10 cellular contexts compared by ENCODE assay signal in the genomic region with DNA sequence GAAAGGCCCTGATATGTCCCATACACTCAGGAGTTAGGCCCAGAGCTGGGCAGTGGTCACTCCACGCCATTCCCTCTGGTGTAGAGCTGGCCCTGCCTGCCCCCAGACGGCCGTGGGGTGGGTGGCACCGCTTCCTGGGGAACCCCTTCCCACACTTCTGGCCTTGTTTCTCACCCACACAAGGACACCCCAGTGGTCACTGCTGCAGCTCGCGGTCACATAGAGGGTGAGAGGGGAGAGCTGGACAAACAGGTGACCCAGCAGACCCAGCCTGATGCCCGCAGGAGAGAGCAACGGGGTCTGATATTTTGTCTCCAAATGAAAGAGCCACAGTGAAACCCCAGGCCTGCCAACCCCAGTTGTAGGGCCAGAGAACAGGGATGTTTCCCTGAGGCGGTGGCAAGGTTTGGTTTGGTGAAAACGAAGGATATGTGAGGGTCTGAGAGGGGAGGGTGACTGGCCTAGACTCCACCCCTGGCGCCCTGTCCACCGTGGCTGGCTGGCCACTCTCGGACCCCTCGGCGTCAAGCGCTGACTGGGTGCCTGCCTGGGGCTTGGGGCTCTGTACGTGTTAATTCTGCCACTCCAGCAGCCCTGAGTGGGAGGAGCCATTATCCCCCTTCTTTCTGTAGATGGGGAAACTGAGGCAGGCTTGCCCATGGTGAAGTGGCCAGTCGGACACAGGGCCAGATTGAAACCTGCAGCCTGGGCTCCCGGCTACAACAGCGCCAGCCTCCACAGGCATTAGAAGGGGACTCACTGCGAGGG.
DNase-seq lines count a peak whose midpoint lies in the region; ATAC-seq and TF ChIP-seq lines count a peak whose summit lies in the region.
"Had no signal": no experiment of that assay in that cellular context is flagged by ENCODE, and none has a peak within 500 bp of the region (broad histone marks: within the 10 kb centered on the region; RNA-seq: fewer than 3 reads in every experiment).

No MANE protein-coding gene starts in this region.

- H3K79me2 ChIP-seq in fibroblast of lung (ENCODE audit: control insufficient read depth, insufficient read depth, low read length) (peaks cover 100% of the 10 kb centered on the region), parathyroid adenoma (peaks cover 35% of the 10 kb centered on the region)

- peak overlapping the region; percentile 97 for H3K4me2 ChIP-seq in fibroblast of lung (ENCODE audit: extremely low read depth, insufficient read depth, low read length)
- H3K4me2 ChIP-seq in parathyroid adenoma (ENCODE audit: low read length), result no peak overlapping the region

- TF ChIP-seq CTCF in AG10803 (conservative IDR thresholded peaks at IDR 0.05; ENCODE audit: low read length), result no peak
- TF ChIP-seq CTCF in RWPE2 (IDR thresholded peaks at IDR 0.05; ENCODE audit: poor library complexity, severe bottlenecking), result no peak
- TF ChIP-seq CTCF in fibroblast of lung (conservative IDR thresholded peaks at IDR 0.05 in 1 of 2, IDR thresholded peaks at IDR 0.05 in 1 of 2; ENCODE audit: low read depth in 1 of 2, low read length in 2 of 2), result no peak
- TF ChIP-seq CTCF in parathyroid adenoma (IDR thresholded peaks at IDR 0.05), result no peak

- H3K36me3 ChIP-seq in RWPE2 (ENCODE audit: low read depth), result peaks cover 91% of the 10 kb centered on the region
- peaks cover 40% of the 10 kb centered on the region for H3K36me3 ChIP-seq in fibroblast of lung (ENCODE audit: control insufficient read depth, insufficient read depth, low read length)
- H3K36me3 ChIP-seq in parathyroid adenoma (ENCODE audit: control insufficient read depth, insufficient read depth, low read length), result no peaks in the 10 kb centered on the region

- DNase-seq in AG10803 (ENCODE audit: low read depth), result no peak
- DNase-seq in RWPE2 (ENCODE audit: low spot score), result peak; percentile 51
- peak in 1 of 2 donors; percentile 46 for DNase-seq in fibroblast of lung (ENCODE audit: low read depth in 2 of 2)
- DNase-seq in hippocampal formation (lab: John Stamatoyannopoulos, UW), result no peak
- DNase-seq in MV-4-11 (lab: John Stamatoyannopoulos, UW), result no peak
- DNase-seq in NCI-H1048 (lab: John Stamatoyannopoulos, UW), result no peak
- DNase-seq: CD8-positive, alpha-beta T cell; NCI-H510A treated with DMSO at 0.1 percent for 48 hours had no signal

- H3K4me1 ChIP-seq in RWPE2 (ENCODE audit: insufficient read depth, poor library complexity, severe bottlenecking) (peaks cover 11% of the 10 kb centered on the region), fibroblast of lung (ENCODE audit: control insufficient read depth, extremely low read depth, insufficient read depth, low read length) (peaks cover 14% of the 10 kb centered on the region), parathyroid adenoma (no peaks in the 10 kb centered on the region)

- H2AFZ ChIP-seq in fibroblast of lung (ENCODE audit: low read length) (no peak overlapping the region), parathyroid adenoma (no peak overlapping the region)

- no peaks in the 10 kb centered on the region for H3K9me3 ChIP-seq in RWPE2 (ENCODE audit: severe bottlenecking)
- no peaks in the 10 kb centered on the region for H3K9me3 ChIP-seq in fibroblast of lung (ENCODE audit: control insufficient read depth, insufficient read depth, low read depth, low read length)
- H3K9me3 ChIP-seq in parathyroid adenoma (ENCODE audit: control insufficient read depth, low read length), result no peaks in the 10 kb centered on the region

- H3K9ac ChIP-seq in fibroblast of lung (ENCODE audit: insufficient read depth, low read length) (peak overlapping the region; percentile 87), parathyroid adenoma (no peak overlapping the region)

- H3K4me3 ChIP-seq in AG10803 (ENCODE audit: low read length) (peak overlapping the region; percentile 98), RWPE2 (ENCODE audit: severe bottlenecking) (peak overlapping the region; percentile 64), fibroblast of lung (replicated peaks in 1 of 4; ENCODE audit: control extremely low read depth in 1 of 4, insufficient read depth in 1 of 4, low read depth in 3 of 4, low read length in 4 of 4) (peak overlapping the region; percentile 28 to 98 (median 82)), parathyroid adenoma (ENCODE audit: low read depth, low read length) (no peak overlapping the region)

- no peaks in the 10 kb centered on the region for H4K20me1 ChIP-seq in fibroblast of lung (ENCODE audit: control insufficient read depth, extremely low read depth, insufficient read depth, low read length)

- ATAC-seq in RWPE2 (ENCODE audit: low read depth), result no peak; the same call in 2 of the 3 replicates
- no peak for ATAC-seq in GM19035 (IDR thresholded peaks at IDR 0.05; ENCODE audit: unreplicated experiment)
- ATAC-seq: CD8-positive, alpha-beta T cell had no signal

- H3K27me3 ChIP-seq in RWPE2 (ENCODE audit: insufficient read depth, poor library complexity, severe bottlenecking) (no peaks in the 10 kb centered on the region), fibroblast of lung (ENCODE audit: control insufficient read depth, insufficient read depth, low read length) (no peaks in the 10 kb centered on the region), parathyroid adenoma (ENCODE audit: control insufficient read depth, insufficient read depth, low read length) (no peaks in the 10 kb centered on the region)

- H3K27ac ChIP-seq in RWPE2 (ENCODE audit: poor library complexity, severe bottlenecking) (peak overlapping the region; percentile 99), fibroblast of lung (ENCODE audit: insufficient read depth, low read length) (peak overlapping the region; percentile 97), parathyroid adenoma (peak overlapping the region; percentile 47)

Comparison
In these comparisons a context has a peak if more than half of its experiments do, and no peak if none do; other contexts are left out.
1. H3K27ac ChIP-seq: peak in every context shown above with its lines; median percentile 99 in RWPE2; 97 in fibroblast of lung; 47 in parathyroid adenoma.